In the genomic region with DNA sequence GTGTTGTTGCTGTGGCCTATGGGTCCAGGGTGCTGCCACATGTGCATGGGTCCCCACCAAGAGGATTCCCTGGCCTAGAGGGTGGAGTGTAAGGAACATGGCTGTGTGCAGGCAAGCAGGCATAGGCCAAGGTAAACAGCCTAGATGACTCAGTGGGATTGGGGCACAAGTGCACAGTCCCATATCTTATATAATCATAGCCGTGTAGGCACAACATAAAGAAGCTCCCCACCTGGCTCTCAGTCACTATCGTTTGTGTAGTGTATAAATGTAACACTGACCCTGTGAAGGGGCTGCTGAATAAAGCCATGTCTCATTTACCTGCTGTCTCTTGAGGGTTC, we compare ENCODE assay signal across 22 cellular contexts. TPM values are rescaled to one million over a fixed set of nuclear protein-coding genes. Genes with fewer than 3 reads are reported as not detected.
"Had no signal": no experiment of that assay in that cellular context is flagged by ENCODE, and none has a peak within 500 bp of the region (broad histone marks: within the 10 kb centered on the region; RNA-seq: fewer than 3 reads in every experiment).

No MANE protein-coding gene starts in this region.

- H3K9me3 ChIP-seq: ascending aorta, body of pancreas had no signal

- H3K4me3 Mint-ChIP-seq: activated CD4-positive, alpha-beta memory T cell treated with anti-CD3 and anti-CD28 coated beads for 36 hours; activated CD4-positive, alpha-beta T cell treated with anti-CD3 and anti-CD28 coated beads, Interleukin-2, amount 10 ng/mL, durations not matched to agents 24 days and 14 days; activated naive CD4-positive, alpha-beta T cell treated with anti-CD3 and anti-CD28 coated beads, Interleukin-2, amount 50 U/mL, for 24 hours; T-helper 1 cell treated with Interleukin-12 subunit alpha and Interleukin-12 subunit beta and Interleukin-4 antibody, amounts not matched to agents 30 μg/mL and 1 μg/mL, for 36 hours; WTC11 had no signal

- H3K4me3 ChIP-seq: ascending aorta, body of pancreas had no signal

- FAIRE-seq: bronchial epithelial cell, RCC 7860 had no signal

- H3K36me3 ChIP-seq: ascending aorta had no signal

- DNase-seq: activated CD4-positive, alpha-beta memory T cell treated with anti-CD3 and anti-CD28 coated beads for 36 hours; activated CD4-positive, alpha-beta T cell treated with anti-CD3 and anti-CD28 coated beads, Interleukin-2, amount 10 ng/mL, durations not matched to agents 24 days and 14 days; activated CD4-positive, CD25-positive, alpha-beta regulatory T cell treated with anti-CD3 and anti-CD28 coated beads, Interleukin-2, amount 50 U/mL, for 72 hours; activated naive CD4-positive, alpha-beta T cell; activated T-cell treated with anti-CD3 and anti-CD28 coated beads for 4 hours; activated T-cell treated with anti-CD3 and anti-CD28 coated beads, Interleukin-2, amount 50 U/mL, for 48 hours; central memory CD4-positive, alpha-beta T cell; Karpas-422; NCI-H146; NCI-H187 treated with DMSO at 0.1 percent for 48 hours; NCI-H2081 treated with DMSO at 0.1 percent for 48 hours; T-helper 9 cell had no signal

- H3K4me1 Mint-ChIP-seq: activated naive CD4-positive, alpha-beta T cell treated with anti-CD3 and anti-CD28 coated beads, Interleukin-2, amount 50 U/mL, for 24 hours had no signal

- H3K9me3 Mint-ChIP-seq: activated CD4-positive, alpha-beta memory T cell treated with anti-CD3 and anti-CD28 coated beads for 36 hours; activated CD4-positive, alpha-beta T cell treated with anti-CD3 and anti-CD28 coated beads, Interleukin-2, amount 10 ng/mL, durations not matched to agents 24 days and 14 days; activated naive CD4-positive, alpha-beta T cell treated with anti-CD3 and anti-CD28 coated beads, Interleukin-2, amount 50 U/mL, for 24 hours; T-helper 1 cell treated with Interleukin-12 subunit alpha and Interleukin-12 subunit beta and Interleukin-4 antibody, amounts not matched to agents 30 μg/mL and 1 μg/mL, for 36 hours; WTC11 had no signal

- H3K27me3 Mint-ChIP-seq: activated CD4-positive, alpha-beta memory T cell treated with anti-CD3 and anti-CD28 coated beads for 36 hours; activated CD4-positive, alpha-beta T cell treated with anti-CD3 and anti-CD28 coated beads, Interleukin-2, amount 10 ng/mL, durations not matched to agents 24 days and 14 days; activated naive CD4-positive, alpha-beta T cell treated with anti-CD3 and anti-CD28 coated beads, Interleukin-2, amount 50 U/mL, for 24 hours had no signal

- H3K27ac Mint-ChIP-seq: activated CD4-positive, alpha-beta memory T cell treated with anti-CD3 and anti-CD28 coated beads for 36 hours; activated CD4-positive, alpha-beta T cell treated with anti-CD3 and anti-CD28 coated beads, Interleukin-2, amount 10 ng/mL, durations not matched to agents 24 days and 14 days; activated naive CD4-positive, alpha-beta T cell treated with anti-CD3 and anti-CD28 coated beads, Interleukin-2, amount 50 U/mL, for 24 hours; T-helper 1 cell treated with Interleukin-12 subunit alpha and Interleukin-12 subunit beta and Interleukin-4 antibody, amounts not matched to agents 30 μg/mL and 1 μg/mL, for 36 hours; WTC11 had no signal

- H3K4me1 ChIP-seq: ascending aorta had no signal

- H3K27ac ChIP-seq: ascending aorta, body of pancreas had no signal

- ATAC-seq: body of pancreas had no signal

- H3K36me3 Mint-ChIP-seq: activated CD4-positive, alpha-beta memory T cell treated with anti-CD3 and anti-CD28 coated beads for 36 hours; activated naive CD4-positive, alpha-beta T cell treated with anti-CD3 and anti-CD28 coated beads, Interleukin-2, amount 50 U/mL, for 24 hours; WTC11 had no signal

- H3K27me3 ChIP-seq: ascending aorta, body of pancreas had no signal

RNA-seq across cellular contexts. Expression of gene RNASE12, which starts 15.7 kb away (rescaled TPM):
- total RNA-seq: activated CD4-positive, alpha-beta memory T cell treated with anti-CD3 and anti-CD28 coated beads for 36 hours; activated CD4-positive, alpha-beta T cell treated with anti-CD3 and anti-CD28 coated beads, Interleukin-2, amount 10 ng/mL, durations not matched to agents 24 days and 14 days; activated CD8-positive, alpha-beta memory T cell treated with anti-CD3 and anti-CD28 coated beads for 36 hours; ascending aorta; body of pancreas; bronchial epithelial cell; chondrocyte; SK-MEL-5; WTC11 had no signal

RNA-seq across cellular contexts. Expression of gene RNASE11, which starts 19.1 kb away (rescaled TPM):
- total RNA-seq: activated CD4-positive, alpha-beta memory T cell treated with anti-CD3 and anti-CD28 coated beads for 36 hours; activated CD4-positive, alpha-beta T cell treated with anti-CD3 and anti-CD28 coated beads, Interleukin-2, amount 10 ng/mL, durations not matched to agents 24 days and 14 days; activated CD8-positive, alpha-beta memory T cell treated with anti-CD3 and anti-CD28 coated beads for 36 hours; ascending aorta; body of pancreas; bronchial epithelial cell; chondrocyte; WTC11 had no signal

RNA-seq across cellular contexts. Expression of gene OR6S1, which starts 34.6 kb away (rescaled TPM):
- total RNA-seq: activated CD4-positive, alpha-beta memory T cell treated with anti-CD3 and anti-CD28 coated beads for 36 hours; activated CD4-positive, alpha-beta T cell treated with anti-CD3 and anti-CD28 coated beads, Interleukin-2, amount 10 ng/mL, durations not matched to agents 24 days and 14 days; activated CD8-positive, alpha-beta memory T cell treated with anti-CD3 and anti-CD28 coated beads for 36 hours; ascending aorta; body of pancreas; bronchial epithelial cell; chondrocyte; SK-MEL-5; WTC11 had no signal

RNA-seq across cellular contexts. Expression of gene RNASE9, which starts 46.0 kb away (rescaled TPM):
- total RNA-seq: activated CD4-positive, alpha-beta memory T cell treated with anti-CD3 and anti-CD28 coated beads for 36 hours; activated CD4-positive, alpha-beta T cell treated with anti-CD3 and anti-CD28 coated beads, Interleukin-2, amount 10 ng/mL, durations not matched to agents 24 days and 14 days; activated CD8-positive, alpha-beta memory T cell treated with anti-CD3 and anti-CD28 coated beads for 36 hours; ascending aorta; body of pancreas; bronchial epithelial cell; chondrocyte; SK-MEL-5; WTC11 had no signal
